ENCODE assay signal across 20 cellular contexts in the genomic region with DNA sequence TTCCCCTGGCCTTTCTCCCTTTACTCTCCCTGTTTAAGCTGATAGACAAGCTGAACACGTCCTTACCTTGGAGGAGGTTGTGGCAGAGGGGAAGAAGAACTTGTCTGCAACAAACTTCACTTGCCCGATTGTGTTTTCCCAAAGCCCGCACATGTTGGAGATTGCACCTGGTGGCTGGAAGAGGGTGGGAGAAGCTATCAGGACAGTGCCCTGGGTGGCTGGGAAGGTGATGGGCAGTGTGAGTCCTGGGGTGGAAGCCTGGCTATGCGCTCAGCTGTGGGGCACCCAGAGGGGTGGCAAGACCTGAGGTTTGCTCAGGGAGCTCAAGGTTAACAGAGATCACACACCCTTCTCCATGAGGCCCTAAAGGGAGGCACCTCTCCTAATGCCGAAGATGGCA. TPM values are rescaled to one million over a fixed set of nuclear protein-coding genes. Genes with fewer than 3 reads are reported as not detected.
DNase-seq lines count a peak whose midpoint lies in the region; ATAC-seq, FAIRE-seq and TF ChIP-seq lines count a peak whose summit lies in the region.
"Had no signal": no experiment of that assay in that cellular context is flagged by ENCODE, and none has a peak within 500 bp of the region (broad histone marks: within the 10 kb centered on the region; RNA-seq: fewer than 3 reads in every experiment).

No MANE protein-coding gene starts in this region.

- intact Hi-C loops in IMR-90 (cut with micrococcal nuclease) = no loop called here
- intact Hi-C loops in vagina (cut with DNase I) = no loop called here

- H3K27ac ChIP-seq in A549 (peak overlapping the region; percentile 67 to 83), IMR-90 (ENCODE audit: insufficient read depth, low read length) (no peak overlapping the region), epithelial cell of prostate (peak overlapping the region; percentile 8), vagina (no peak overlapping the region)

- 0 out of 2 replicates have a peak, but pooled peaks cover under 1% of the 10 kb centered on the region for H3K27me3 ChIP-seq in IMR-90 (ENCODE audit: control insufficient read depth, insufficient read depth, low read length)
- H3K27me3 ChIP-seq in vagina = no peaks in the 10 kb centered on the region
- H3K27me3 ChIP-seq: BE2C had no signal

- H4K91ac ChIP-seq in IMR-90 (ENCODE audit: insufficient read depth, low read depth, low read length) = no peak overlapping the region

- H2BK120ac ChIP-seq in IMR-90 (ENCODE audit: low read depth, low read length) = no peak overlapping the region

- H2BK15ac ChIP-seq in IMR-90 (ENCODE audit: low read depth, low read length) = no peak overlapping the region

- no peak overlapping the region for H3K23ac ChIP-seq in IMR-90 (ENCODE audit: low read depth, low read length)

- no peak overlapping the region for H4K8ac ChIP-seq in IMR-90 (ENCODE audit: low read depth in 2 of 2, low read length in 2 of 2)

- no peak overlapping the region for H3K4me3 ChIP-seq in A549
- H3K4me3 ChIP-seq in IMR-90 (ENCODE audit: insufficient read depth, low read depth, low read length) = no peak overlapping the region
- no peak overlapping the region for H3K4me3 ChIP-seq in vagina

- H3K36me3 ChIP-seq in IMR-90 (ENCODE audit: control insufficient read depth, insufficient read depth, low read length) = no peaks in the 10 kb centered on the region
- H3K36me3 ChIP-seq in vagina = no peaks in the 10 kb centered on the region
- H3K36me3 ChIP-seq: BE2C had no signal

- no peak overlapping the region for H2BK20ac ChIP-seq in IMR-90 (ENCODE audit: low read depth, low read length)

- H3K14ac ChIP-seq in IMR-90 (replicated peaks; ENCODE audit: low read depth, low read length) = no peak overlapping the region

- H2AFZ ChIP-seq in IMR-90 (replicated peaks; ENCODE audit: low read length, poor library complexity) = no peak overlapping the region

- H2AK5ac ChIP-seq in IMR-90 (ENCODE audit: low read depth, low read length) = no peak overlapping the region

- POLR2A ChIA-PET in A549 (lab: Yijun Ruan, JAX) = interaction anchor here (0.8 kb wide), 1 partner anchor 318 kb away, joined by 3 read pairs; no protein-coding TSS in a partner anchor
- POLR2A ChIA-PET in IMR-90 (lab: Charles Lee; ENCODE audit: unreplicated experiment) = no interaction called here

- peak overlapping the region; percentile 9 for H2AK9ac ChIP-seq in IMR-90 (replicated peaks; ENCODE audit: low read depth, low read length, poor library complexity)

- no peak for TF ChIP-seq POLR2A in A549 (IDR thresholded peaks at IDR 0.05; ENCODE audit: low read length)
- TF ChIP-seq POLR2A in IMR-90 (IDR thresholded peaks at IDR 0.05; ENCODE audit: low read depth, low read length) = no peak
- no peak for TF ChIP-seq POLR2A in vagina (IDR thresholded peaks at IDR 0.05)

- H4K20me1 ChIP-seq in IMR-90 (ENCODE audit: insufficient read depth, low read length) = no peaks in the 10 kb centered on the region

- ATAC-seq in A549 (peak in 1 of 2 experiments; percentile 22; a peak in 3 of 6 replicates), IMR-90 (ENCODE audit: low read depth) (no peak)

- H4K5ac ChIP-seq in IMR-90 (ENCODE audit: low read depth, low read length) = no peak overlapping the region

- no peak overlapping the region for H3K18ac ChIP-seq in IMR-90 (ENCODE audit: low read depth, low read length)

- TF ChIP-seq CTCF in A549 (IDR thresholded peaks at IDR 0.05) = no peak
- no peak for TF ChIP-seq CTCF in IMR-90 (conservative IDR thresholded peaks at IDR 0.05; ENCODE audit: low read depth, low read length)
- no peak for TF ChIP-seq CTCF in vagina (IDR thresholded peaks at IDR 0.05)

- H3K4me1 ChIP-seq in A549 (peaks cover 56% of the 10 kb centered on the region), IMR-90 (ENCODE audit: control insufficient read depth, insufficient read depth, low read length) (no peaks in the 10 kb centered on the region), vagina (no peaks in the 10 kb centered on the region)
- H3K4me1 ChIP-seq: BE2C had no signal

- H2BK5ac ChIP-seq in IMR-90 (ENCODE audit: low read depth, low read length, poor library complexity, severe bottlenecking) = no peak overlapping the region

- CTCF ChIA-PET in A549 (lab: Yijun Ruan, JAX) (interaction anchor here (0.7 to 1.5 kb wide), 3 partner anchors 8 to 209 kb away, joined by 3 to 5 read pairs (median 5); no protein-coding TSS in a partner anchor), IMR-90 (lab: Yijun Ruan, JAX) (no interaction called here)

- in situ Hi-C loops in IMR-90 (cut with MboI; ENCODE audit: low sequenced_read_pairs) = no loop called here

- FAIRE-seq in A549 (lab: Jason Lieb, UNC) = no peak
- FAIRE-seq: G401.6, GM12891, GM19239, H1 had no signal

- TF ChIP-seq EP300 in A549 (IDR thresholded peaks at IDR 0.05) = no peak

- no peak overlapping the region for H3K9ac ChIP-seq in IMR-90 (ENCODE audit: low read depth, low read length)

- 82% methylated on average over 4 of the region's 5 CpGs for WGBS in A549 (ENCODE audit: missing lambda C conversion rate)
- 100% methylated on average over 2 of the region's 5 CpGs; no CpG with 5 or more reads in 1 of the 2 experiments for WGBS in IMR-90 (ENCODE audit: extremely low coverage in 2 of 2, insufficient read length in 1 of 2), 2 experiments

- H3K56ac ChIP-seq in IMR-90 (ENCODE audit: extremely low read depth, insufficient read depth, low read length) = no peak overlapping the region

- no peaks in the 10 kb centered on the region for H3K79me1 ChIP-seq in IMR-90 (ENCODE audit: low read depth in 1 of 2, low read length in 2 of 2)

- H3K9me3 ChIP-seq in A549 = no peaks in the 10 kb centered on the region
- no peaks in the 10 kb centered on the region for H3K9me3 ChIP-seq in IMR-90 (ENCODE audit: control insufficient read depth, insufficient read depth, low read length)
- no peaks in the 10 kb centered on the region for H3K9me3 ChIP-seq in vagina
- H3K9me3 ChIP-seq: BE2C had no signal

- no peak overlapping the region for H3K4ac ChIP-seq in IMR-90 (ENCODE audit: low read depth, low read length)

- no peak for DNase-seq in A549 (ENCODE audit: low read depth in 1 of 2, low spot score in 1 of 2)
- no peak for DNase-seq in IMR-90
- DNase-seq in epithelial cell of prostate (ENCODE audit: low read depth, low spot score) = no peak
- DNase-seq in vagina (ENCODE audit: extremely low spot score in 2 of 2) = peak; percentile 77 to 85
- DNase-seq in NCI-H2081 treated with DMSO at 0.1 percent for 48 hours (lab: John Stamatoyannopoulos, UW) = no peak
- no peak for DNase-seq in activated CD4-positive, alpha-beta T cell treated with anti-CD3 and anti-CD28 coated beads for 4 hours
- DNase-seq: ACHN; BE2C; C1 segment of cervical spinal cord; CD4-positive, CD25-positive, alpha-beta regulatory T cell; CD8-positive, alpha-beta memory T cell; COR-L47; DMS 273 treated with DMSO at 0.1 percent for 48 hours; DMS53; H9 had no signal

- H3K9me1 ChIP-seq in IMR-90 (ENCODE audit: insufficient read depth, low read length) = no peaks in the 10 kb centered on the region

- dilution Hi-C loops in IMR-90 (cut with HindIII; ENCODE audit: low sequenced_read_pairs, unreplicated experiment) = no loop called here

- H3K4me2 ChIP-seq in A549 = peak overlapping the region; percentile 55
- no peak overlapping the region for H3K4me2 ChIP-seq in IMR-90 (ENCODE audit: low read depth, low read length)

- TF ChIP-seq RAD21 in A549 (conservative IDR thresholded peaks at IDR 0.05 in 1 of 2, IDR thresholded peaks at IDR 0.05 in 1 of 2) (0 out of 5 replicates have a peak, but pooled peaks of 1 of the 2 experiments have one; percentile 2), IMR-90 (IDR thresholded peaks at IDR 0.05; ENCODE audit: low read length) (no peak)

- no TSS peak for BruUV-seq in IMR-90 (replicated peaks; lab: Mats Ljungman, UMichigan)

TF ChIP-seq in IMR-90, 13 proteins besides CTCF, POLR2A, EP300 and RAD21:
- TF ChIP-seq MAFK (IDR thresholded peaks at IDR 0.05; ENCODE audit: low read depth, low read length) = no peak
TF ChIP-seq in IMR-90: peak in this region for 0.

RNA-seq across cellular contexts. Expression of gene SSTR4, which starts 25.0 kb away (rescaled TPM):
- 0.07 TPM in 1 of 2 replicates, not detected in the other for polyA plus RNA-seq in A549 (2011; rRNA removed)
- 0.06 and 0.07 TPM in 2 replicates for polyA plus RNA-seq in A549 (2012; cell fraction: cytosol; rRNA removed)
- 0.24 TPM in 1 of 2 replicates, not detected in the other for polyA plus RNA-seq in A549 (2012; cell fraction: nucleus; rRNA removed)
- polyA plus RNA-seq in A549 (2017; fragmentation: RNase III; extraction: RNeasy Plus Mini Kit Qiagen cat#74134 plus additional on column Dnase treatment) = 0.08 TPM in 2 of 3 replicates, not detected in the other
- not detected in 2 replicates for polyA minus RNA-seq in A549 (2011; rRNA and poly(A)+ RNA removed)
- not detected in 2 replicates for total RNA-seq in IMR-90 (2012; rRNA removed)
- not detected in 2 replicates for polyA plus RNA-seq in IMR-90 (2012; rRNA removed)
- not detected in 2 replicates for polyA plus RNA-seq in IMR-90 (2012; cell fraction: cytosol; rRNA removed)
- polyA plus RNA-seq in IMR-90 (2012; cell fraction: nucleus; rRNA removed; ENCODE audit: low replicate concordance) = not detected in 2 replicates
- not detected for total RNA-seq in vagina
- total RNA-seq: A172; CD4-positive, CD25-positive, alpha-beta regulatory T cell; CD8-positive, alpha-beta memory T cell; H1; H9 had no signal
- polyA plus RNA-seq: CD4-positive, CD25-positive, alpha-beta regulatory T cell; CD8-positive, alpha-beta memory T cell had no signal

RNA-seq across cellular contexts. Expression of gene THBD, which starts 39.4 kb away (rescaled TPM):
- polyA plus RNA-seq in A549 (2011; rRNA removed) = 26.8 and 29.6 TPM in 2 replicates
- polyA plus RNA-seq in A549 (2012; cell fraction: cytosol; rRNA removed) = 16.5 and 21.6 TPM in 2 replicates
- 40.4 and 67.1 TPM in 2 replicates for polyA plus RNA-seq in A549 (2012; cell fraction: nucleus; rRNA removed)
- 19.1 to 28.1 TPM (median 25.8 TPM) in 3 replicates for polyA plus RNA-seq in A549 (2017; fragmentation: RNase III; extraction: RNeasy Plus Mini Kit Qiagen cat#74134 plus additional on column Dnase treatment)
- polyA minus RNA-seq in A549 (2011; rRNA and poly(A)+ RNA removed) = 9.7 and 9.9 TPM in 2 replicates
- total RNA-seq in IMR-90 (2012; rRNA removed) = under 0.01 TPM in 1 of 2 replicates, not detected in the other
- polyA plus RNA-seq in IMR-90 (2012; rRNA removed) = 0.07 and 0.09 TPM in 2 replicates
- polyA plus RNA-seq in IMR-90 (2012; cell fraction: cytosol; rRNA removed) = 0.08 and 0.09 TPM in 2 replicates
- 0.09 and 0.15 TPM in 2 replicates for polyA plus RNA-seq in IMR-90 (2012; cell fraction: nucleus; rRNA removed; ENCODE audit: low replicate concordance)
- 76.9 TPM for total RNA-seq in vagina
- total RNA-seq: CD4-positive, CD25-positive, alpha-beta regulatory T cell had no signal
- polyA plus RNA-seq: CD4-positive, CD25-positive, alpha-beta regulatory T cell; CD8-positive, alpha-beta memory T cell had no signal

Comparison
In these comparisons a context has a peak if more than half of its experiments do, and no peak if none do; other contexts are left out.
1. DNase-seq: peak in vagina (2 of 2); none in A549 (0 of 2), IMR-90 (single experiment), epithelial cell of prostate (single experiment), NCI-H2081 treated with DMSO at 0.1 percent for 48 hours (single experiment) and activated CD4-positive, alpha-beta T cell treated with anti-CD3 and anti-CD28 coated beads for 4 hours (0 of 2).
2. H3K27ac ChIP-seq: peak in A549 (2 of 2) and epithelial cell of prostate (single experiment); none in IMR-90 (single experiment) and vagina (single experiment).
3. RNA of gene THBD, which starts 39.4 kb away (total RNA-seq): 76.9 TPM in vagina (single experiment); under 0.01 TPM in IMR-90; every median in the first group is over 10 times any median in the second.